8 cellular contexts compared by ENCODE assay signal in the genomic region with DNA sequence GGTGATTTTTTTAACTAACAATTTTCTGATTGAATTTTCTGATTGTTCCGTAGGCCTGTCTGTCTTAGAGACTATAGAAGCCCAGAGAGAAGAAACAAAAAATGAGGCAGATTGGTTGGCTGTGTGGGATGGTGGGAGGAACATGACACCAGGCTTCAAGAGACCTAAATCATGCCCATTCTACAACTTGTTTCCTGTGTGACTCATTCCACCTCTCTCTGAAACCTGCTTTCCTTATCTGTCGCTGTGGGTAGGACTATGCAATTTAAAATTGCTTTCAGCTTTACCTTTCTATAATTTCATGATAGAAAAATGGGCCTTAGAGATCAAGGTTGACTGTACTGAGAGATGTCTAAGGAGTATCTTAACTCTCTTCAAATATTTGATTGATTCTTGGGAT. TPM values are rescaled to one million over a fixed set of nuclear protein-coding genes. Genes with fewer than 3 reads are reported as not detected.
DNase-seq lines count a peak whose midpoint lies in the region; ATAC-seq lines count a peak whose summit lies in the region.

No MANE protein-coding gene starts in this region.

- CTCF ChIA-PET in activated CD4-positive, alpha-beta T cell treated with anti-CD3 and anti-CD28 coated beads, Interleukin-2, amount 10 ng/mL, durations not matched to agents 7 days and 5 days (lab: Charles Lee), result no interaction called here

- no peaks in the 10 kb centered on the region for H3K9me3 Mint-ChIP-seq in activated CD4-positive, alpha-beta T cell treated with anti-CD3 and anti-CD28 coated beads, Interleukin-2, amount 10 ng/mL, durations not matched to agents 7 days and 5 days

- peak overlapping the region; percentile 70 for H3K4me3 Mint-ChIP-seq in activated CD4-positive, alpha-beta T cell treated with anti-CD3 and anti-CD28 coated beads, Interleukin-2, amount 10 ng/mL, durations not matched to agents 7 days and 5 days

- peak; percentile 89 for ATAC-seq in GM21528 (IDR thresholded peaks at IDR 0.05; ENCODE audit: low FRiP score, unreplicated experiment)

- DNase-seq in GDM1 (lab: John Stamatoyannopoulos, UW) (peak; percentile 29), HPDE6-E6E7 (ENCODE audit: extremely low spot score) (peak; percentile 15), kidney tubule cell (ENCODE audit: low spot score) (peak; percentile 54), SKM-1 (lab: John Stamatoyannopoulos, UW; ENCODE audit: unreplicated experiment) (no peak), SK-N-DZ (ENCODE audit: low spot score) (no peak), HuH-7 (ENCODE audit: low spot score) (no peak)
- peak; percentile 73 for DNase-seq in activated CD4-positive, alpha-beta T cell treated with anti-CD3 and anti-CD28 coated beads, Interleukin-2, amount 10 ng/mL, durations not matched to agents 7 days and 5 days

- peaks cover 90% of the 10 kb centered on the region for H3K4me1 Mint-ChIP-seq in activated CD4-positive, alpha-beta T cell treated with anti-CD3 and anti-CD28 coated beads, Interleukin-2, amount 10 ng/mL, durations not matched to agents 7 days and 5 days

- H3K27me3 Mint-ChIP-seq in activated CD4-positive, alpha-beta T cell treated with anti-CD3 and anti-CD28 coated beads, Interleukin-2, amount 10 ng/mL, durations not matched to agents 7 days and 5 days, result no peaks in the 10 kb centered on the region

- POLR2A ChIA-PET in activated CD4-positive, alpha-beta T cell treated with anti-CD3 and anti-CD28 coated beads, Interleukin-2, amount 10 ng/mL, durations not matched to agents 7 days and 5 days (lab: Charles Lee), result no interaction called here

- peak overlapping the region; percentile 92 for H3K27ac Mint-ChIP-seq in activated CD4-positive, alpha-beta T cell treated with anti-CD3 and anti-CD28 coated beads, Interleukin-2, amount 10 ng/mL, durations not matched to agents 7 days and 5 days

- H3K36me3 Mint-ChIP-seq in activated CD4-positive, alpha-beta T cell treated with anti-CD3 and anti-CD28 coated beads, Interleukin-2, amount 10 ng/mL, durations not matched to agents 7 days and 5 days (ENCODE audit: low read depth), result peaks cover 86% of the 10 kb centered on the region

RNA-seq across cellular contexts. Expression of gene OXNAD1, which starts 44.5 kb away (rescaled TPM):
- total RNA-seq in activated CD4-positive, alpha-beta T cell treated with anti-CD3 and anti-CD28 coated beads, Interleukin-2, amount 10 ng/mL, durations not matched to agents 7 days and 5 days, result 10 to 100 TPM; 64.0 to 70.4 TPM
- polyA plus RNA-seq in SK-N-DZ (2014; cell fraction: cytosol; rRNA removed), result 22.0 and 27.1 TPM in 2 replicates
- 25.1 and 26.3 TPM in 2 replicates for polyA plus RNA-seq in SK-N-DZ (2014; cell fraction: nucleus; rRNA removed)

RNA-seq across cellular contexts. Expression of gene DPH3, which starts 44.8 kb away (rescaled TPM):
- total RNA-seq in activated CD4-positive, alpha-beta T cell treated with anti-CD3 and anti-CD28 coated beads, Interleukin-2, amount 10 ng/mL, durations not matched to agents 7 days and 5 days, result 10 to 100 TPM; 12.6 to 14.4 TPM
- 30.8 and 32.7 TPM in 2 replicates for polyA plus RNA-seq in SK-N-DZ (2014; cell fraction: cytosol; rRNA removed)
- polyA plus RNA-seq in SK-N-DZ (2014; cell fraction: nucleus; rRNA removed), result 13.5 and 14.0 TPM in 2 replicates

Comparison
In these comparisons a context has a peak if more than half of its experiments do, and no peak if none do; other contexts are left out.
1. DNase-seq: peak in GDM1 (single experiment), HPDE6-E6E7 (single experiment), activated CD4-positive, alpha-beta T cell treated with anti-CD3 and anti-CD28 coated beads, Interleukin-2, amount 10 ng/mL, durations not matched to agents 7 days and 5 days (single experiment) and kidney tubule cell (single experiment); none in SKM-1 (single experiment), SK-N-DZ (single experiment) and HuH-7 (single experiment).